ENCODE assay signal across 23 cellular contexts in the genomic region with DNA sequence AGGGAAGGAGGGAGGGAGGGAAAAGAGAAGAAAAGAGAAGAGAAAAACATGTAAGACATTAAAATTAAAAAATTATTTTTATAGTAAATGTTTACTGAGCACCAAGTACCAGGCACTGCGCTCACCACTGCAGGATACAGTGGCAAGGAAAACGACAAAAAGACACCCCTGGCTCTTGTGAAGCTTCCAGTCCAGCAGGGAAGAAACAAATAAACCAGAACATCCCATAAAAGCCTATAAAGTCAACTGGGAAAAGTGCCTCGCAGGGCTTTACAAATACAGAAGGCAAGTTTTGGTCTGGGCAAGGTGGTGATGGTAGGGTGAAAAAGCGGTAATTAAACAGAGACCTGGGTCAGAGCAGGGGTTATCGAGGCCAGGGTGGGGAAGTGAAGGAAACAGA.
"Had no signal": no experiment of that assay in that cellular context is flagged by ENCODE, and none has a peak within 500 bp of the region (broad histone marks: within the 10 kb centered on the region; RNA-seq: fewer than 3 reads in every experiment).

No MANE protein-coding gene starts in this region.

- H3K4me3 ChIP-seq: heart left ventricle, left ventricle myocardium inferior, lung, neural progenitor cell, right atrium auricular region, right lobe of liver, smooth muscle cell, stomach, thoracic aorta, tibial artery, upper lobe of right lung had no signal

- H3K4me2 ChIP-seq: neural progenitor cell, smooth muscle cell had no signal

- H3K9me3 ChIP-seq: heart left ventricle, left ventricle myocardium inferior, neutrophil, right atrium auricular region, right lobe of liver, stomach, thoracic aorta, tibial artery, upper lobe of right lung had no signal

- H3K27me3 ChIP-seq: heart left ventricle, neural progenitor cell, neutrophil, right atrium auricular region, right lobe of liver, stomach, tibial artery, upper lobe of right lung had no signal

- H3K4me3 Mint-ChIP-seq: memory B cell; naive thymus-derived CD8-positive, alpha-beta T cell; nephron; neural progenitor cell; stimulated activated naive B cell treated with anti-CD40 and anti-IgM and Interleukin-4, amounts not matched to agents 10 μg/mL and 1 μg/mL and 100 μg/mL, for 72 hours had no signal

- DNase-seq: heart left ventricle; islet precursor cell; left ventricle myocardium inferior; naive thymus-derived CD8-positive, alpha-beta T cell; occipital lobe; right lobe of liver; stimulated activated CD4-positive, alpha-beta T cell treated with anti-CD3 and anti-CD28 coated beads, Interleukin-12 subunit alpha, Interleukin-12 subunit beta, amount 100 ng/mL, for 4 hours; stimulated activated CD4-positive, alpha-beta T cell treated with anti-CD3 and anti-CD28 coated beads, Interleukin-15, amount 100 ng/mL, for 24 hours; stimulated activated CD4-positive, alpha-beta T cell treated with anti-CD3 and anti-CD28 coated beads, Interleukin-2, amount 100 ng/mL, for 24 hours; stimulated activated CD4-positive, alpha-beta T cell treated with anti-CD3 and anti-CD28 coated beads, Interleukin-4, amount 100 ng/mL, for 1 hour; stimulated activated naive B cell treated with anti-CD40 and anti-IgM and Interleukin-4, amounts not matched to agents 10 μg/mL and 1 μg/mL and 100 μg/mL, for 72 hours; stimulated activated naive CD8-positive, alpha-beta T cell treated with anti-CD3 and anti-CD28 coated beads, Interleukin-15, Interleukin-2, amounts not matched to agents 100 U/mL and 50 U/mL, for 24 hours; stomach; tibial artery; upper lobe of right lung had no signal

- H2AFZ ChIP-seq: neural progenitor cell had no signal

- H3K36me3 Mint-ChIP-seq: naive thymus-derived CD8-positive, alpha-beta T cell had no signal

- H3K27ac Mint-ChIP-seq: memory B cell; naive thymus-derived CD8-positive, alpha-beta T cell; nephron; neural progenitor cell; stimulated activated naive B cell treated with anti-CD40 and anti-IgM and Interleukin-4, amounts not matched to agents 10 μg/mL and 1 μg/mL and 100 μg/mL, for 72 hours had no signal

- H3K36me3 ChIP-seq: heart left ventricle, left ventricle myocardium inferior, neural progenitor cell, neutrophil, right atrium auricular region, right lobe of liver, stomach, thoracic aorta, tibial artery, upper lobe of right lung had no signal

- H3K4me1 ChIP-seq: right lobe of liver, upper lobe of right lung had no signal

- H3K4me1 Mint-ChIP-seq: nephron had no signal

- H3K27me3 Mint-ChIP-seq: stimulated activated naive B cell treated with anti-CD40 and anti-IgM and Interleukin-4, amounts not matched to agents 10 μg/mL and 1 μg/mL and 100 μg/mL, for 72 hours had no signal

- H3K27ac ChIP-seq: heart left ventricle, left ventricle myocardium inferior, neural progenitor cell, neutrophil, right atrium auricular region, right lobe of liver, stomach, thoracic aorta, tibial artery, upper lobe of right lung had no signal

- H3K9me3 Mint-ChIP-seq: memory B cell; naive thymus-derived CD8-positive, alpha-beta T cell; nephron; neural progenitor cell; stimulated activated naive B cell treated with anti-CD40 and anti-IgM and Interleukin-4, amounts not matched to agents 10 μg/mL and 1 μg/mL and 100 μg/mL, for 72 hours had no signal

- H3K9ac ChIP-seq: neural progenitor cell had no signal
